Comparison of ENCODE assay signal across 8 cellular contexts in the genomic region with DNA sequence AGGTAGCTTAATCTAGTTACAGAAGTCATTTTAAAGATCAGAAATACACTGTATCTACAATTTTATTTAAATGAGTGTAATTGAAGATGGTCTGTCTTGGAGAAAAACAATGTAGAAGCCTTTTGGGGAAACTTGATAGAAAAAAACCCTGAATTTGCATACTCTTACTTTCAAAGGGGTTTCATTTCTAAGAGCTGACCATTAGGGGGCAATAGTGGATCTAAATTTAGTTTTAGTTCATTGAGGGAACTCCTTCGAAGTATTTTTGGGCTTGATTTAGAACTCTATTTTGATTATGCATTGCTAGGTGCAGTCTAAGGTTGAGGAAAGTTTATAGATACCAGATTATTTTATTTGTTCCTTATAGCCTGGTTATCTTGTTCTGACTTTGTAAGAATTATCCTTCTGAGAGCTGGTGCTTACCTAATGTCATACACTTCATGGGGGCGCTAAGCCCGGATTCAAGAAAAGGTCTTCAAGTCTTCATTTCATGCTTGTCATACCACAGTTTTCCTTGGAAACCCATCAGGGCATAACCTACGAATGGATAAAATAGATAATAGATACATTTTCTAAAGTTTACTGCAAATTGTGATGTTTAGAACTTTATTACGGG.
A peak's percentile ranks its signal among the peaks of the same experiment; 100 is the strongest.
DNase-seq lines count a peak whose midpoint lies in the region; ATAC-seq, FAIRE-seq and TF ChIP-seq lines count a peak whose summit lies in the region.

No MANE protein-coding gene starts in this region.

- H3K27ac Mint-ChIP-seq in astrocyte (ENCODE audit: unreplicated experiment), result no peak overlapping the region

- peak; percentile 57 for ATAC-seq in HG02973 (IDR thresholded peaks at IDR 0.05; ENCODE audit: unreplicated experiment)
- ATAC-seq in HG03442 (IDR thresholded peaks at IDR 0.05; ENCODE audit: unreplicated experiment), result no peak

- H4K20me1 ChIP-seq in astrocyte (ENCODE audit: insufficient read depth, low read length), result no peaks in the 10 kb centered on the region

- no peak overlapping the region for H3K9ac ChIP-seq in astrocyte (ENCODE audit: low read length)

- no peak overlapping the region for H3K4me3 Mint-ChIP-seq in astrocyte (ENCODE audit: unreplicated experiment)

- no peaks in the 10 kb centered on the region for H3K79me2 ChIP-seq in astrocyte (ENCODE audit: insufficient read depth, low read length)

- no peaks in the 10 kb centered on the region for H3K27me3 Mint-ChIP-seq in astrocyte (ENCODE audit: low read depth, unreplicated experiment)

- DNase-seq in GM04503 (ENCODE audit: low read depth) (peak; percentile 15), NCI-H446 (lab: John Stamatoyannopoulos, UW) (peak; percentile 7 to 55), astrocyte (ENCODE audit: low read depth) (peak; percentile 35), hepatic stellate cell (ENCODE audit: low spot score) (peak; percentile 34), spleen (no peak)

- H2AFZ ChIP-seq in astrocyte (ENCODE audit: low read depth, low read length), result no peak overlapping the region

- no peaks in the 10 kb centered on the region for H3K36me3 ChIP-seq in astrocyte (ENCODE audit: insufficient read depth, low read length)
- peaks cover 0 to 25% (median 4%) of the 10 kb centered on the region in 6 donors for H3K36me3 ChIP-seq in spleen

- H3K9me3 Mint-ChIP-seq in astrocyte (ENCODE audit: unreplicated experiment), result no peaks in the 10 kb centered on the region

- TF ChIP-seq CTCF in 22Rv1 (IDR thresholded peaks at IDR 0.05) (peak; percentile 77), astrocyte (IDR thresholded peaks at IDR 0.05; ENCODE audit: insufficient read depth, low read depth, low read length) (peak; percentile 77), spleen (IDR thresholded peaks at IDR 0.05 in 8 of 11, conservative IDR thresholded peaks at IDR 0.05 in 3 of 11) (peak; percentile 41 to 85 (median 69))

- no peak for TF ChIP-seq POLR2A in spleen (IDR thresholded peaks at IDR 0.05)

- H3K36me3 Mint-ChIP-seq in astrocyte (ENCODE audit: low read depth, unreplicated experiment), result peaks cover 12% of the 10 kb centered on the region

- no peak overlapping the region for H3K4me2 ChIP-seq in astrocyte (ENCODE audit: low read length)

- no peak for FAIRE-seq in astrocyte (lab: Jason Lieb, UNC)

- H3K4me1 ChIP-seq in astrocyte (ENCODE audit: insufficient read depth, low read length) (peaks cover 6% of the 10 kb centered on the region), spleen (peaks cover 11 to 66% (median 22%) of the 10 kb centered on the region in 6 donors)

- H3K27me3 ChIP-seq in astrocyte (ENCODE audit: insufficient read depth, low read length), result no peaks in the 10 kb centered on the region
- no peaks in the 10 kb centered on the region for H3K27me3 ChIP-seq in spleen (replicated peaks in 1 of 7)

- peaks cover 12% of the 10 kb centered on the region for H3K4me1 Mint-ChIP-seq in astrocyte (ENCODE audit: low read depth, unreplicated experiment)

- H3K4me3 ChIP-seq in astrocyte (ENCODE audit: insufficient read depth, low read depth, low read length), result no peak overlapping the region
- no peak overlapping the region for H3K4me3 ChIP-seq in spleen

- WGBS in spleen, 5 donors, result 66 to 70% (median 67%) methylated on average over 5 of the region's 5 CpGs

- H3K27ac ChIP-seq in 22Rv1, result no peak overlapping the region
- no peak overlapping the region for H3K27ac ChIP-seq in astrocyte (ENCODE audit: low read depth, low read length)
- peak overlapping the region in 7 of 8 donors; percentile 30 to 86 (median 72) for H3K27ac ChIP-seq in spleen

- H3K9me3 ChIP-seq in astrocyte (ENCODE audit: insufficient read depth, low read depth, low read length), result no peaks in the 10 kb centered on the region
- no peaks in the 10 kb centered on the region for H3K9me3 ChIP-seq in spleen

- intact Hi-C loops in spleen (cut with DNase I; ENCODE audit: low total_unique reads), result loop anchor here (5.0 to 10.0 kb wide), 2 partner anchors 144 to 254 kb away; no protein-coding TSS in a partner anchor

Comparison
In these comparisons a context has a peak if more than half of its experiments do, and no peak if none do; other contexts are left out.
1. H3K27ac ChIP-seq: peak in spleen (7 of 8); none in 22Rv1 (single experiment) and astrocyte (single experiment).
2. Peak in every context shown above with its lines, with median percentiles within 50 percentile points of each other: CTCF ChIP-seq.